ENCODE assay signal across 1 cellular context in the genomic region with DNA sequence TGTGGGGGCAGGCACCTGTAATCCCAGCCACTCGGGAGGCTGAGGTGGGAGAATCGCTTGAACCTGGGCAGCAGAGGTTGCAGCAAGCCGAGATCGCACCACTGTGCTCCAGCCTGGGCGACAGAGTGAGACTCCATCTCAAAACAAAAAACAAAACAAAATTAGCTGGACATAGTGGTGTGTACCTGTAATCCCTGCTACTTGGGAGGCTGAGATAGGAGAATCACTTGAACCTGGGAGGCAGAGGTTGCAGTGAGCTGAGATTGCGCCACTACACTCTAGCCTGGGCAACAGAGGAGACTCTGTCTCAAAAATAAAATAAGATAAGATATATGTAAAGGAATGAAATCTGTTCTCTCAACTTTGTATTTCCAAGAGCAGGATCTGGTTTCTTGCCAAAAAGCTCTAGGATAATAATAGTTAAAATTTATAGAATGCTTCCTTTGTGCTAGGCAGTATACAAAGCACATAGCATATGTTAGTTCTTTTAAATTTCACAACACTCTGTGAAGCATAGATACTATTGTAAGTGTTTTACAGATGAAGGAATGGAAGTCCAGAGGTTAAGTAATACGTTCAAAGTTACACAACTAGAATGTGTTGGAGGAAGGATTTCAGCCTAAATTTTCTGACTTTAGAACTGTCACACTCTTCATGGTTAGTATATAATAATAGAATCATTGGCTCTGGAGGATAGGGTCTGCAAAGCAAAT.
TF ChIP-seq lines count a peak whose summit lies in the region.

No MANE protein-coding gene starts in this region.

TF ChIP-seq in HepG2, 621 proteins besides CTCF, POLR2A, EP300 and RAD21 (continued from another document and continues in another):
- TF ChIP-seq, protein P1, sequence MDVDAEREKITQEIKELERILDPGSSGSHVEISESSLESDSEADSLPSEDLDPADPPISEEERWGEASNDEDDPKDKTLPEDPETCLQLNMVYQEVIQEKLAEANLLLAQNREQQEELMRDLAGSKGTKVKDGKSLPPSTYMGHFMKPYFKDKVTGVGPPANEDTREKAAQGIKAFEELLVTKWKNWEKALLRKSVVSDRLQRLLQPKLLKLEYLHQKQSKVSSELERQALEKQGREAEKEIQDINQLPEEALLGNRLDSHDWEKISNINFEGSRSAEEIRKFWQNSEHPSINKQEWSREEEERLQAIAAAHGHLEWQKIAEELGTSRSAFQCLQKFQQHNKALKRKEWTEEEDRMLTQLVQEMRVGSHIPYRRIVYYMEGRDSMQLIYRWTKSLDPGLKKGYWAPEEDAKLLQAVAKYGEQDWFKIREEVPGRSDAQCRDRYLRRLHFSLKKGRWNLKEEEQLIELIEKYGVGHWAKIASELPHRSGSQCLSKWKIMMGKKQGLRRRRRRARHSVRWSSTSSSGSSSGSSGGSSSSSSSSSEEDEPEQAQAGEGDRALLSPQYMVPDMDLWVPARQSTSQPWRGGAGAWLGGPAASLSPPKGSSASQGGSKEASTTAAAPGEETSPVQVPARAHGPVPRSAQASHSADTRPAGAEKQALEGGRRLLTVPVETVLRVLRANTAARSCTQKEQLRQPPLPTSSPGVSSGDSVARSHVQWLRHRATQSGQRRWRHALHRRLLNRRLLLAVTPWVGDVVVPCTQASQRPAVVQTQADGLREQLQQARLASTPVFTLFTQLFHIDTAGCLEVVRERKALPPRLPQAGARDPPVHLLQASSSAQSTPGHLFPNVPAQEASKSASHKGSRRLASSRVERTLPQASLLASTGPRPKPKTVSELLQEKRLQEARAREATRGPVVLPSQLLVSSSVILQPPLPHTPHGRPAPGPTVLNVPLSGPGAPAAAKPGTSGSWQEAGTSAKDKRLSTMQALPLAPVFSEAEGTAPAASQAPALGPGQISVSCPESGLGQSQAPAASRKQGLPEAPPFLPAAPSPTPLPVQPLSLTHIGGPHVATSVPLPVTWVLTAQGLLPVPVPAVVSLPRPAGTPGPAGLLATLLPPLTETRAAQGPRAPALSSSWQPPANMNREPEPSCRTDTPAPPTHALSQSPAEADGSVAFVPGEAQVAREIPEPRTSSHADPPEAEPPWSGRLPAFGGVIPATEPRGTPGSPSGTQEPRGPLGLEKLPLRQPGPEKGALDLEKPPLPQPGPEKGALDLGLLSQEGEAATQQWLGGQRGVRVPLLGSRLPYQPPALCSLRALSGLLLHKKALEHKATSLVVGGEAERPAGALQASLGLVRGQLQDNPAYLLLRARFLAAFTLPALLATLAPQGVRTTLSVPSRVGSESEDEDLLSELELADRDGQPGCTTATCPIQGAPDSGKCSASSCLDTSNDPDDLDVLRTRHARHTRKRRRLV (CRISPR knock-in tag; IDR thresholded peaks at IDR 0.05), result no peak
- TF ChIP-seq ZNF557 (CRISPR knock-in tag; IDR thresholded peaks at IDR 0.05), result no peak
- no peak for TF ChIP-seq ZKSCAN1 (IDR thresholded peaks at IDR 0.05; ENCODE audit: low read length)
- TF ChIP-seq ZNF629 (CRISPR knock-in tag; conservative IDR thresholded peaks at IDR 0.05), result no peak
- no peak for TF ChIP-seq ZBTB7A (CRISPR knock-in tag; IDR thresholded peaks at IDR 0.05)
- TF ChIP-seq, protein P2, sequence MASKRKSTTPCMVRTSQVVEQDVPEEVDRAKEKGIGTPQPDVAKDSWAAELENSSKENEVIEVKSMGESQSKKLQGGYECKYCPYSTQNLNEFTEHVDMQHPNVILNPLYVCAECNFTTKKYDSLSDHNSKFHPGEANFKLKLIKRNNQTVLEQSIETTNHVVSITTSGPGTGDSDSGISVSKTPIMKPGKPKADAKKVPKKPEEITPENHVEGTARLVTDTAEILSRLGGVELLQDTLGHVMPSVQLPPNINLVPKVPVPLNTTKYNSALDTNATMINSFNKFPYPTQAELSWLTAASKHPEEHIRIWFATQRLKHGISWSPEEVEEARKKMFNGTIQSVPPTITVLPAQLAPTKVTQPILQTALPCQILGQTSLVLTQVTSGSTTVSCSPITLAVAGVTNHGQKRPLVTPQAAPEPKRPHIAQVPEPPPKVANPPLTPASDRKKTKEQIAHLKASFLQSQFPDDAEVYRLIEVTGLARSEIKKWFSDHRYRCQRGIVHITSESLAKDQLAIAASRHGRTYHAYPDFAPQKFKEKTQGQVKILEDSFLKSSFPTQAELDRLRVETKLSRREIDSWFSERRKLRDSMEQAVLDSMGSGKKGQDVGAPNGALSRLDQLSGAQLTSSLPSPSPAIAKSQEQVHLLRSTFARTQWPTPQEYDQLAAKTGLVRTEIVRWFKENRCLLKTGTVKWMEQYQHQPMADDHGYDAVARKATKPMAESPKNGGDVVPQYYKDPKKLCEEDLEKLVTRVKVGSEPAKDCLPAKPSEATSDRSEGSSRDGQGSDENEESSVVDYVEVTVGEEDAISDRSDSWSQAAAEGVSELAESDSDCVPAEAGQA (IDR thresholded peaks at IDR 0.05; ENCODE audit: low read depth), result no peak
- TF ChIP-seq, protein P2 (CRISPR knock-in tag; IDR thresholded peaks at IDR 0.05; ENCODE audit: borderline replicate concordance), result no peak
- TF ChIP-seq, protein P3, sequence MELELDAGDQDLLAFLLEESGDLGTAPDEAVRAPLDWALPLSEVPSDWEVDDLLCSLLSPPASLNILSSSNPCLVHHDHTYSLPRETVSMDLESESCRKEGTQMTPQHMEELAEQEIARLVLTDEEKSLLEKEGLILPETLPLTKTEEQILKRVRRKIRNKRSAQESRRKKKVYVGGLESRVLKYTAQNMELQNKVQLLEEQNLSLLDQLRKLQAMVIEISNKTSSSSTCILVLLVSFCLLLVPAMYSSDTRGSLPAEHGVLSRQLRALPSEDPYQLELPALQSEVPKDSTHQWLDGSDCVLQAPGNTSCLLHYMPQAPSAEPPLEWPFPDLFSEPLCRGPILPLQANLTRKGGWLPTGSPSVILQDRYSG (CRISPR knock-in tag; IDR thresholded peaks at IDR 0.05), result no peak
- TF ChIP-seq HMG20B (CRISPR knock-in tag; conservative IDR thresholded peaks at IDR 0.05), result no peak
- TF ChIP-seq, protein P4, sequence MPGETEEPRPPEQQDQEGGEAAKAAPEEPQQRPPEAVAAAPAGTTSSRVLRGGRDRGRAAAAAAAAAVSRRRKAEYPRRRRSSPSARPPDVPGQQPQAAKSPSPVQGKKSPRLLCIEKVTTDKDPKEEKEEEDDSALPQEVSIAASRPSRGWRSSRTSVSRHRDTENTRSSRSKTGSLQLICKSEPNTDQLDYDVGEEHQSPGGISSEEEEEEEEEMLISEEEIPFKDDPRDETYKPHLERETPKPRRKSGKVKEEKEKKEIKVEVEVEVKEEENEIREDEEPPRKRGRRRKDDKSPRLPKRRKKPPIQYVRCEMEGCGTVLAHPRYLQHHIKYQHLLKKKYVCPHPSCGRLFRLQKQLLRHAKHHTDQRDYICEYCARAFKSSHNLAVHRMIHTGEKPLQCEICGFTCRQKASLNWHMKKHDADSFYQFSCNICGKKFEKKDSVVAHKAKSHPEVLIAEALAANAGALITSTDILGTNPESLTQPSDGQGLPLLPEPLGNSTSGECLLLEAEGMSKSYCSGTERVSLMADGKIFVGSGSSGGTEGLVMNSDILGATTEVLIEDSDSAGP (CRISPR knock-in tag; IDR thresholded peaks at IDR 0.05; ENCODE audit: borderline replicate concordance), result no peak
- no peak for TF ChIP-seq ZNF432 (CRISPR knock-in tag; IDR thresholded peaks at IDR 0.05; ENCODE audit: borderline replicate concordance)
- TF ChIP-seq, protein P5, sequence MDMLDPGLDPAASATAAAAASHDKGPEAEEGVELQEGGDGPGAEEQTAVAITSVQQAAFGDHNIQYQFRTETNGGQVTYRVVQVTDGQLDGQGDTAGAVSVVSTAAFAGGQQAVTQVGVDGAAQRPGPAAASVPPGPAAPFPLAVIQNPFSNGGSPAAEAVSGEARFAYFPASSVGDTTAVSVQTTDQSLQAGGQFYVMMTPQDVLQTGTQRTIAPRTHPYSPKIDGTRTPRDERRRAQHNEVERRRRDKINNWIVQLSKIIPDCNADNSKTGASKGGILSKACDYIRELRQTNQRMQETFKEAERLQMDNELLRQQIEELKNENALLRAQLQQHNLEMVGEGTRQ (IDR thresholded peaks at IDR 0.05; ENCODE audit: low read depth, low read length), result no peak
- TF ChIP-seq, protein P5 (CRISPR knock-in tag; IDR thresholded peaks at IDR 0.05; ENCODE audit: borderline replicate concordance), result no peak
- no peak for TF ChIP-seq ZC3H4 (CRISPR knock-in tag; IDR thresholded peaks at IDR 0.05; ENCODE audit: borderline replicate concordance)
- TF ChIP-seq, protein P6, sequence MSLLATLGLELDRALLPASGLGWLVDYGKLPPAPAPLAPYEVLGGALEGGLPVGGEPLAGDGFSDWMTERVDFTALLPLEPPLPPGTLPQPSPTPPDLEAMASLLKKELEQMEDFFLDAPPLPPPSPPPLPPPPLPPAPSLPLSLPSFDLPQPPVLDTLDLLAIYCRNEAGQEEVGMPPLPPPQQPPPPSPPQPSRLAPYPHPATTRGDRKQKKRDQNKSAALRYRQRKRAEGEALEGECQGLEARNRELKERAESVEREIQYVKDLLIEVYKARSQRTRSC (CRISPR knock-in tag; IDR thresholded peaks at IDR 0.05; ENCODE audit: low read depth), result no peak
- TF ChIP-seq, protein P7, sequence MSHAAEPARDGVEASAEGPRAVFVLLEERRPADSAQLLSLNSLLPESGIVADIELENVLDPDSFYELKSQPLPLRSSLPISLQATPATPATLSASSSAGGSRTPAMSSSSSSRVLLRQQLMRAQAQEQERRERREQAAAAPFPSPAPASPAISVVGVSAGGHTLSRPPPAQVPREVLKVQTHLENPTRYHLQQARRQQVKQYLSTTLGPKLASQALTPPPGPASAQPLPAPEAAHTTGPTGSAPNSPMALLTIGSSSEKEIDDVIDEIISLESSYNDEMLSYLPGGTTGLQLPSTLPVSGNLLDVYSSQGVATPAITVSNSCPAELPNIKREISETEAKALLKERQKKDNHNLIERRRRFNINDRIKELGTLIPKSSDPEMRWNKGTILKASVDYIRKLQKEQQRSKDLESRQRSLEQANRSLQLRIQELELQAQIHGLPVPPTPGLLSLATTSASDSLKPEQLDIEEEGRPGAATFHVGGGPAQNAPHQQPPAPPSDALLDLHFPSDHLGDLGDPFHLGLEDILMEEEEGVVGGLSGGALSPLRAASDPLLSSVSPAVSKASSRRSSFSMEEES (CRISPR knock-in tag; IDR thresholded peaks at IDR 0.05), result no peak
- peak; percentile 2; the same call in 1 of the 2 replicates for TF ChIP-seq SMC3 (IDR thresholded peaks at IDR 0.05; ENCODE audit: low read length)
- TF ChIP-seq, protein P8, sequence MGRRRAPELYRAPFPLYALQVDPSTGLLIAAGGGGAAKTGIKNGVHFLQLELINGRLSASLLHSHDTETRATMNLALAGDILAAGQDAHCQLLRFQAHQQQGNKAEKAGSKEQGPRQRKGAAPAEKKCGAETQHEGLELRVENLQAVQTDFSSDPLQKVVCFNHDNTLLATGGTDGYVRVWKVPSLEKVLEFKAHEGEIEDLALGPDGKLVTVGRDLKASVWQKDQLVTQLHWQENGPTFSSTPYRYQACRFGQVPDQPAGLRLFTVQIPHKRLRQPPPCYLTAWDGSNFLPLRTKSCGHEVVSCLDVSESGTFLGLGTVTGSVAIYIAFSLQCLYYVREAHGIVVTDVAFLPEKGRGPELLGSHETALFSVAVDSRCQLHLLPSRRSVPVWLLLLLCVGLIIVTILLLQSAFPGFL (CRISPR knock-in tag; IDR thresholded peaks at IDR 0.05), result no peak
- no peak for TF ChIP-seq ATF7-NPFF (CRISPR knock-in tag; IDR thresholded peaks at IDR 0.05; ENCODE audit: low read depth)
- no peak for TF ChIP-seq ATF1 (CRISPR knock-in tag; IDR thresholded peaks at IDR 0.05)
- peak; percentile 77 for TF ChIP-seq NCOA2 (CRISPR knock-in tag; IDR thresholded peaks at IDR 0.05)
- TF ChIP-seq ZNF570 (CRISPR knock-in tag; IDR thresholded peaks at IDR 0.05; ENCODE audit: borderline replicate concordance), result no peak
- no peak for TF ChIP-seq ZBTB38 (CRISPR knock-in tag; IDR thresholded peaks at IDR 0.05)
- no peak for TF ChIP-seq RFXAP (CRISPR knock-in tag; IDR thresholded peaks at IDR 0.05; ENCODE audit: borderline replicate concordance)
- no peak for TF ChIP-seq MAF1 (CRISPR knock-in tag; IDR thresholded peaks at IDR 0.05; ENCODE audit: borderline replicate concordance)
- TF ChIP-seq ELF3 (CRISPR knock-in tag; IDR thresholded peaks at IDR 0.05), result 0 out of 2 replicates have a peak, but pooled peaks have one; percentile 18
- peak; percentile 71 for TF ChIP-seq HNF4A (CRISPR knock-in tag; IDR thresholded peaks at IDR 0.05)
- TF ChIP-seq, protein P9, sequence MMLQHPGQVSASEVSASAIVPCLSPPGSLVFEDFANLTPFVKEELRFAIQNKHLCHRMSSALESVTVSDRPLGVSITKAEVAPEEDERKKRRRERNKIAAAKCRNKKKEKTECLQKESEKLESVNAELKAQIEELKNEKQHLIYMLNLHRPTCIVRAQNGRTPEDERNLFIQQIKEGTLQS (CRISPR knock-in tag; IDR thresholded peaks at IDR 0.05), result no peak
- TF ChIP-seq ZNF543 (CRISPR knock-in tag; IDR thresholded peaks at IDR 0.05), result no peak
- peak; percentile 67; the same call in 1 of the 2 replicates for TF ChIP-seq HNF4G (IDR thresholded peaks at IDR 0.05; ENCODE audit: borderline replicate concordance, low read depth, low read length)
- TF ChIP-seq HNF4G (CRISPR knock-in tag; IDR thresholded peaks at IDR 0.05; ENCODE audit: borderline replicate concordance, low read depth), result no peak
- TF ChIP-seq TMF1 (CRISPR knock-in tag; IDR thresholded peaks at IDR 0.05; ENCODE audit: low read depth), result no peak
- TF ChIP-seq JUN (CRISPR knock-in tag; IDR thresholded peaks at IDR 0.05), result no peak
- no peak for TF ChIP-seq NFE2L2 (IDR thresholded peaks at IDR 0.05; ENCODE audit: low read length)
- no peak for TF ChIP-seq KDM5B (CRISPR knock-in tag; IDR thresholded peaks at IDR 0.05; ENCODE audit: borderline replicate concordance)
- peak; percentile 80 for TF ChIP-seq GATAD2A (CRISPR knock-in tag; IDR thresholded peaks at IDR 0.05)
- TF ChIP-seq TBX3 (IDR thresholded peaks at IDR 0.05; ENCODE audit: borderline replicate concordance), result no peak
- TF ChIP-seq ZNF772 (CRISPR knock-in tag; IDR thresholded peaks at IDR 0.05), result no peak
